In genomic region chr11:19953909-19954308, GRCh38 we compare ENCODE assay signal across 1 cellular context.
A peak's percentile ranks its signal among the peaks of the same experiment; 100 is the strongest.
TF ChIP-seq lines count a peak whose summit lies in the region.

No MANE protein-coding gene starts in this region.

TF ChIP-seq in HepG2, 621 proteins besides CTCF, POLR2A, EP300 and RAD21 (continued from another document and continues in another):
- no peak for TF ChIP-seq FUBP1 (CRISPR knock-in tag; IDR thresholded peaks at IDR 0.05; ENCODE audit: borderline replicate concordance)
- TF ChIP-seq ZNF749 (CRISPR knock-in tag; IDR thresholded peaks at IDR 0.05; ENCODE audit: borderline replicate concordance), result no peak
- no peak for TF ChIP-seq NFYB (CRISPR knock-in tag; IDR thresholded peaks at IDR 0.05)
- peak; percentile 54 for TF ChIP-seq NR2F6 (IDR thresholded peaks at IDR 0.05)
- 0 out of 2 replicates have a peak, but pooled peaks have one; percentile 26 for TF ChIP-seq NR2F6 (CRISPR knock-in tag; IDR thresholded peaks at IDR 0.05)
- TF ChIP-seq ZNF460 (CRISPR knock-in tag; IDR thresholded peaks at IDR 0.05; ENCODE audit: borderline replicate concordance), result no peak
- TF ChIP-seq ATRX (CRISPR knock-in tag; IDR thresholded peaks at IDR 0.05; ENCODE audit: borderline replicate concordance), result no peak
- no peak for TF ChIP-seq RERE (CRISPR knock-in tag; IDR thresholded peaks at IDR 0.05; ENCODE audit: low read depth)
- no peak for TF ChIP-seq ZSCAN12 (CRISPR knock-in tag; IDR thresholded peaks at IDR 0.05)
- TF ChIP-seq IKZF5 (CRISPR knock-in tag; IDR thresholded peaks at IDR 0.05), result 0 out of 2 replicates have a peak, but pooled peaks have one; percentile 20
- TF ChIP-seq SIX1 (CRISPR knock-in tag; IDR thresholded peaks at IDR 0.05; ENCODE audit: borderline replicate concordance), result 0 out of 2 replicates have a peak, but pooled peaks have one; percentile 11
- 0 out of 2 replicates have a peak, but pooled peaks have one; percentile 31 for TF ChIP-seq DRAP1 (CRISPR knock-in tag; IDR thresholded peaks at IDR 0.05)
- peak; percentile 31; the same call in 1 of the 2 replicates for TF ChIP-seq CEBPG (CRISPR knock-in tag; IDR thresholded peaks at IDR 0.05)
- TF ChIP-seq PHF20 (CRISPR knock-in tag; IDR thresholded peaks at IDR 0.05), result no peak
- no peak for TF ChIP-seq FOXM1 (CRISPR knock-in tag; IDR thresholded peaks at IDR 0.05)
- 0 out of 2 replicates have a peak, but pooled peaks have one; percentile 49 for TF ChIP-seq ZNF567 (CRISPR knock-in tag; IDR thresholded peaks at IDR 0.05; ENCODE audit: borderline replicate concordance)
- no peak for TF ChIP-seq SETDB1 (CRISPR knock-in tag; IDR thresholded peaks at IDR 0.05; ENCODE audit: borderline replicate concordance)
- no peak for TF ChIP-seq ZMAT3 (CRISPR knock-in tag; conservative IDR thresholded peaks at IDR 0.05)
- TF ChIP-seq JARID2 (CRISPR knock-in tag; IDR thresholded peaks at IDR 0.05; ENCODE audit: insufficient replicate concordance), result no peak
- no peak for TF ChIP-seq ZNF713 (CRISPR knock-in tag; IDR thresholded peaks at IDR 0.05)
- TF ChIP-seq SALL2 (CRISPR knock-in tag; IDR thresholded peaks at IDR 0.05), result no peak
- no peak for TF ChIP-seq MBNL3 (CRISPR knock-in tag; conservative IDR thresholded peaks at IDR 0.05)
- no peak for TF ChIP-seq ARNT (IDR thresholded peaks at IDR 0.05)
- no peak for TF ChIP-seq CSRNP2 (CRISPR knock-in tag; conservative IDR thresholded peaks at IDR 0.05; ENCODE audit: low read depth)
- TF ChIP-seq SOX6 (IDR thresholded peaks at IDR 0.05), result no peak
- TF ChIP-seq SOX6 (CRISPR knock-in tag; IDR thresholded peaks at IDR 0.05), result peak; percentile 60
- no peak for TF ChIP-seq SNAPC4 (CRISPR knock-in tag; IDR thresholded peaks at IDR 0.05)
- no peak for TF ChIP-seq ZNF225 (CRISPR knock-in tag; IDR thresholded peaks at IDR 0.05)
- no peak for TF ChIP-seq ZNF354B (CRISPR knock-in tag; IDR thresholded peaks at IDR 0.05)
- no peak for TF ChIP-seq ZNF619 (CRISPR knock-in tag; IDR thresholded peaks at IDR 0.05)
- 0 out of 2 replicates have a peak, but pooled peaks have one; percentile 60 for TF ChIP-seq POGZ (CRISPR knock-in tag; IDR thresholded peaks at IDR 0.05)
- TF ChIP-seq ZBTB14 (CRISPR knock-in tag; IDR thresholded peaks at IDR 0.05), result no peak
- TF ChIP-seq ZNF782 (CRISPR knock-in tag; IDR thresholded peaks at IDR 0.05; ENCODE audit: borderline replicate concordance), result no peak
- no peak for TF ChIP-seq HOXA9 (CRISPR knock-in tag; IDR thresholded peaks at IDR 0.05; ENCODE audit: borderline replicate concordance)
